ENCODE assay signal across 31 cellular contexts in the genomic region with DNA sequence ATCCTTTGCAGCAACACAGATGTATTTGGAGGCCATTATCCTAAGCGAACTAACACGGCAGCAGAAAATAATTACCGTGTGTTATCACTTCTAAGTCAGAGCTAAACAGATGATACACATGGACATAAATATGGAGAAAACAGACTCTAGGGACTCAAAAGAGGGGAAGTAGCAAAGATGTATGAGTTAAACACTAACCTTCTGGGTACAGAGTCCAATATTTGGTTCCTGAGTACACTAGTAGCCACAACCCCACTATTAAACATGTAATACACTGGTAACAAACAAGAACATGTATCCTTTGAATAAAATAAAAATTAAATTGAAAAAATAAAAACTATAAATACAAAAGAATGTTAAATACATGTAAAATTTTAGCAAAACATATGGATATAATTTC.
"Had no signal": no experiment of that assay in that cellular context is flagged by ENCODE, and none has a peak within 500 bp of the region (broad histone marks: within the 10 kb centered on the region; RNA-seq: fewer than 3 reads in every experiment).

No MANE protein-coding gene starts in this region.

- H3K9me3 ChIP-seq: adrenal gland, body of pancreas, breast epithelium had no signal

- H3K4me1 ChIP-seq: adrenal gland, body of pancreas, breast epithelium had no signal

- ATAC-seq: activated CD8-positive, alpha-beta T cell treated with anti-CD3 and anti-CD28 coated beads for 36 hours; activated naive CD4-positive, alpha-beta T cell treated with anti-CD3 and anti-CD28 coated beads, Interleukin-2, amount 50 U/mL, for 72 hours; activated T-cell treated with anti-CD3 and anti-CD28 coated beads, Interleukin-2, amount 50 U/mL, for 4 hours; activated T-cell treated with anti-CD3 and anti-CD28 coated beads, Interleukin-2, amount 50 U/mL, for 72 hours; activated T-helper 17 cell treated with anti-CD3 and anti-CD28 coated beads, Interleukin-2, amount 50 U/mL, for 72 hours; body of pancreas had no signal

- DNase-seq: activated B cell treated with CpG ODN at 0.5 μM for 24 hours; activated CD4-positive, alpha-beta memory T cell treated with anti-CD3 and anti-CD28 coated beads for 36 hours; activated CD4-positive, alpha-beta T cell treated with anti-CD3 and anti-CD28 coated beads for 4 hours; activated CD4-positive, alpha-beta T cell treated with anti-CD3 and anti-CD28 coated beads, Interleukin-2, amount 10 ng/mL, durations not matched to agents 24 days and 14 days; activated CD4-positive, alpha-beta T cell treated with anti-CD3 and anti-CD28 coated beads, Interleukin-2, amount 50 U/mL, for 1 hour; activated CD4-positive, alpha-beta T cell treated with anti-CD3 and anti-CD28 coated beads, Interleukin-2, amount 50 U/mL, for 4 hours; activated CD4-positive, CD25-positive, alpha-beta regulatory T cell treated with anti-CD3 and anti-CD28 coated beads, Interleukin-2, amount 50 U/mL, for 72 hours; activated CD8-positive, alpha-beta memory T cell treated with anti-CD3 and anti-CD28 coated beads, Interleukin-2, amount 50 U/mL, for 4 hours; activated CD8-positive, alpha-beta T cell treated with anti-CD3 and anti-CD28 coated beads for 36 hours; activated effector memory CD4-positive, alpha-beta T cell treated with anti-CD3 and anti-CD28 coated beads, Interleukin-2, amount 50 U/mL, for 16 hours; activated gamma-delta T cell treated with Interleukin-2 at 50 U/mL for 16 hours; activated naive CD4-positive, alpha-beta T cell; activated naive CD4-positive, alpha-beta T cell treated with anti-CD3 and anti-CD28 coated beads for 36 hours; activated naive CD4-positive, alpha-beta T cell treated with anti-CD3 and anti-CD28 coated beads, Interleukin-2, amount 50 U/mL, for 16 hours; activated naive CD8-positive, alpha-beta T cell treated with anti-CD3 and anti-CD28 coated beads for 36 hours; activated T-cell treated with anti-CD3 and anti-CD28 coated beads for 4 hours; activated T-cell treated with anti-CD3 and anti-CD28 coated beads, Interleukin-2, amount 50 U/mL, for 1 hour; activated T-cell treated with anti-CD3 and anti-CD28 coated beads, Interleukin-2, amount 50 U/mL, for 4 hours; activated T-cell treated with anti-CD3 and anti-CD28 coated beads, Interleukin-2, amount 50 U/mL, for 72 hours; adrenal gland; amniotic stem cell; aorta; body of pancreas; brain microvascular endothelial cell; central memory CD4-positive, alpha-beta T cell; T-helper 9 cell had no signal

- H3K36me3 ChIP-seq: adrenal gland, brain microvascular endothelial cell, breast epithelium had no signal

- H3K27me3 ChIP-seq: adrenal gland, body of pancreas, brain microvascular endothelial cell, breast epithelium had no signal

- H3K4me3 ChIP-seq: adrenal gland, body of pancreas, breast epithelium had no signal

- FAIRE-seq: astrocyte had no signal

- H3K27ac ChIP-seq: adrenal gland, body of pancreas, brain microvascular endothelial cell, breast epithelium, VCaP had no signal
